In the genomic region with DNA sequence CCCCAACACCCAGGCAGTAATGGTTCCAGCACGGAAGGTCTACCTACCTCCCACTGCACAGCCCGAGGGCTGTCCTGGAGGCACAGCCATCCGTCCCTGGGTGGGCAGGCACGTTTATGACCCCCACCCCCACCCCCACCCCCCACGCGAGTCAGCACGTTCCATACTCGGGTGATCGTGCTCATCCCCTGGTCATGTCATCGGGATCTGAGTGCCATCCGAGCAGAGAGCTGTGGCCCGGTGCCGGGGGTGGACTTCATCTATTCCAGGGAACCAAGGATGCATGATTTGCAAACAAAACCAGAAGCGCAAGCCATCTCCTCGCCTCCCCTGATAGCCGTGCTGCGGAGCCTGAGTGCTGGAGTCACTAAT, we compare ENCODE assay signal across 13 cellular contexts. TPM values are rescaled to one million over a fixed set of nuclear protein-coding genes. Genes with fewer than 3 reads are reported as not detected.
DNase-seq lines count a peak whose midpoint lies in the region; ATAC-seq and TF ChIP-seq lines count a peak whose summit lies in the region.
"Had no signal": no experiment of that assay in that cellular context is flagged by ENCODE, and none has a peak within 500 bp of the region (broad histone marks: within the 10 kb centered on the region; RNA-seq: fewer than 3 reads in every experiment).

No MANE protein-coding gene starts in this region.

- no peaks in the 10 kb centered on the region for H3K36me3 Mint-ChIP-seq in CD4-positive, alpha-beta T cell (ENCODE audit: low read depth)
- no peaks in the 10 kb centered on the region for H3K36me3 Mint-ChIP-seq in CD8-positive, alpha-beta memory T cell

- no peak overlapping the region for H3K9ac ChIP-seq in iPS-20b (ENCODE audit: low read depth, low read length)

- intact Hi-C loops in CD4-positive, alpha-beta T cell (cut with DNase I, micrococcal nuclease) = no loop called here

- CTCF ChIA-PET in CD4-positive, alpha-beta T cell (lab: Charles Lee) = no interaction called here
- CTCF ChIA-PET in CD8-positive, alpha-beta memory T cell (lab: Charles Lee) = interaction anchor here (0.6 to 2.2 kb wide), 4 partner anchors 9 to 91 kb away, joined by 3 to 6 read pairs (median 4); no protein-coding TSS in a partner anchor

- no peak overlapping the region for H3K27ac Mint-ChIP-seq in CD4-positive, alpha-beta T cell
- H3K27ac Mint-ChIP-seq in CD8-positive, alpha-beta memory T cell = peak overlapping the region in 2 of 8 donors; percentile 19 to 43

- peaks cover 36% of the 10 kb centered on the region for H3K4me1 Mint-ChIP-seq in CD4-positive, alpha-beta T cell (ENCODE audit: low read depth)
- H3K4me1 Mint-ChIP-seq in CD8-positive, alpha-beta memory T cell = peaks cover 32 to 52% (median 52%) of the 10 kb centered on the region in 3 donors

- H3K27ac ChIP-seq in CD4-positive, alpha-beta T cell (ENCODE audit: low read depth, low read length) = no peak overlapping the region
- H3K27ac ChIP-seq in CD8-positive, alpha-beta memory T cell (ENCODE audit: low read depth, low read length) = no peak overlapping the region
- H3K27ac ChIP-seq in RWPE2 (ENCODE audit: poor library complexity, severe bottlenecking) (no peak overlapping the region), iPS-20b (ENCODE audit: low read length) (no peak overlapping the region)
- H3K27ac ChIP-seq: esophagus muscularis mucosa had no signal

- peak overlapping the region; percentile 30 for H3K4me3 Mint-ChIP-seq in CD4-positive, alpha-beta T cell
- H3K4me3 Mint-ChIP-seq in CD8-positive, alpha-beta memory T cell = peak overlapping the region; percentile 34 to 78 (median 72)

- DNase-seq in CD4-positive, alpha-beta T cell = peak in 1 of 10 experiments; percentile 27
- no peak for DNase-seq in CD8-positive, alpha-beta memory T cell
- no peak for DNase-seq in RWPE2 (ENCODE audit: low spot score)
- no peak for DNase-seq in UCSD-AML1 (lab: John Stamatoyannopoulos, UW; ENCODE audit: unreplicated experiment)
- DNase-seq in stimulated activated CD4-positive, alpha-beta T cell treated with anti-CD3 and anti-CD28 coated beads, Interleukin-1b, Interleukin-23, amount 100 ng/mL, for 48 hours = no peak
- DNase-seq: mesenchymal stem cell, MM.1S had no signal

- H3K27me3 ChIP-seq in CD4-positive, alpha-beta T cell (ENCODE audit: control insufficient read depth, insufficient read depth, low read length) = peaks cover 81% of the 10 kb centered on the region
- peaks cover 70% of the 10 kb centered on the region for H3K27me3 ChIP-seq in CD8-positive, alpha-beta memory T cell (ENCODE audit: insufficient read depth, low read length, poor library complexity, severe bottlenecking)
- H3K27me3 ChIP-seq in RWPE2 (ENCODE audit: insufficient read depth, poor library complexity, severe bottlenecking) = peaks cover 86% of the 10 kb centered on the region
- peaks cover 94% of the 10 kb centered on the region for H3K27me3 ChIP-seq in iPS-20b (ENCODE audit: insufficient read depth, low read length)

- POLR2A ChIA-PET in CD4-positive, alpha-beta T cell (lab: Charles Lee) = interaction anchor here (0.8 to 3.2 kb wide), 4 partner anchors 9 to 163 kb away, joined by 4 to 18 read pairs (median 5); a partner anchor contains a TSS
- POLR2A ChIA-PET in CD8-positive, alpha-beta memory T cell (lab: Charles Lee) = interaction anchor here (1.2 kb wide), 1 partner anchor 53 kb away, joined by 3 read pairs; a partner anchor contains a TSS

- H3K9me3 ChIP-seq in CD4-positive, alpha-beta T cell (ENCODE audit: control insufficient read depth, low read length) = peaks cover 7% of the 10 kb centered on the region
- H3K9me3 ChIP-seq in CD8-positive, alpha-beta memory T cell (ENCODE audit: low read length) = no peaks in the 10 kb centered on the region
- H3K9me3 ChIP-seq in RWPE2 (ENCODE audit: severe bottlenecking) (peaks cover 5% of the 10 kb centered on the region), iPS-20b (ENCODE audit: insufficient read depth, low read depth, low read length) (no peaks in the 10 kb centered on the region)
- H3K9me3 ChIP-seq: esophagus muscularis mucosa had no signal

- peaks cover 93% of the 10 kb centered on the region for H3K27me3 Mint-ChIP-seq in CD4-positive, alpha-beta T cell
- H3K27me3 Mint-ChIP-seq in CD8-positive, alpha-beta memory T cell = peaks cover 71 to 83% of the 10 kb centered on the region in 2 donors

- no peak overlapping the region for H3K4me3 ChIP-seq in CD8-positive, alpha-beta memory T cell (ENCODE audit: low read length)
- no peak overlapping the region for H3K4me3 ChIP-seq in RWPE2 (ENCODE audit: severe bottlenecking)
- H3K4me3 ChIP-seq in iPS-20b (ENCODE audit: low read length) = peak overlapping the region; percentile 67
- H3K4me3 ChIP-seq: esophagus muscularis mucosa had no signal

- H3K9me3 Mint-ChIP-seq in CD4-positive, alpha-beta T cell = no peaks in the 10 kb centered on the region
- peaks cover 5 to 12% (median 10%) of the 10 kb centered on the region in 5 donors for H3K9me3 Mint-ChIP-seq in CD8-positive, alpha-beta memory T cell

- peak; percentile 15 for ATAC-seq in CD4-positive, alpha-beta T cell (ENCODE audit: poor library complexity)
- peak; percentile 26; the same call in 1 of the 3 replicates for ATAC-seq in RWPE2 (ENCODE audit: low read depth)
- ATAC-seq in HG03159 (IDR thresholded peaks at IDR 0.05; ENCODE audit: unreplicated experiment) = no peak
- no peak for ATAC-seq in HG02642 (IDR thresholded peaks at IDR 0.05; ENCODE audit: poor library complexity, unreplicated experiment)

- no peaks in the 10 kb centered on the region for H3K36me3 ChIP-seq in CD8-positive, alpha-beta memory T cell (ENCODE audit: insufficient read depth, low read length)
- H3K36me3 ChIP-seq in RWPE2 (ENCODE audit: low read depth) (no peaks in the 10 kb centered on the region), iPS-20b (ENCODE audit: insufficient read depth, low read depth, low read length) (no peaks in the 10 kb centered on the region)
- H3K36me3 ChIP-seq: esophagus muscularis mucosa had no signal

- peaks cover 35% of the 10 kb centered on the region for H3K4me1 ChIP-seq in CD8-positive, alpha-beta memory T cell (ENCODE audit: insufficient read depth, low read length)
- peaks cover 9% of the 10 kb centered on the region for H3K4me1 ChIP-seq in RWPE2 (ENCODE audit: insufficient read depth, poor library complexity, severe bottlenecking)
- H3K4me1 ChIP-seq in iPS-20b (ENCODE audit: insufficient read depth, low read length) = peaks cover 35% of the 10 kb centered on the region; the same call in 1 of the 2 replicates

- TF ChIP-seq CTCF in CD4-positive, alpha-beta T cell (IDR thresholded peaks at IDR 0.05) = no peak
- TF ChIP-seq CTCF in RWPE2 (IDR thresholded peaks at IDR 0.05; ENCODE audit: poor library complexity, severe bottlenecking) = no peak

RNA-seq across cellular contexts. Expression of a gene that starts 1.1 kb away (rescaled TPM):
- total RNA-seq in CD4-positive, alpha-beta T cell = not detected
- total RNA-seq in CD8-positive, alpha-beta memory T cell = not detected
- polyA plus RNA-seq in CD8-positive, alpha-beta memory T cell = 0.05 TPM
- total RNA-seq: HT-29, temporal lobe had no signal

RNA-seq across cellular contexts. Expression of a gene that starts 13.3 kb away (rescaled TPM):
- not detected for total RNA-seq in CD4-positive, alpha-beta T cell
- total RNA-seq in CD8-positive, alpha-beta memory T cell = not detected
- polyA plus RNA-seq in CD8-positive, alpha-beta memory T cell = not detected
- total RNA-seq: esophagus muscularis mucosa, HT-29, temporal lobe had no signal

RNA-seq across cellular contexts. Expression of a gene that starts 28.3 kb away (rescaled TPM):
- total RNA-seq in CD4-positive, alpha-beta T cell = not detected
- total RNA-seq in CD8-positive, alpha-beta memory T cell = not detected
- not detected for polyA plus RNA-seq in CD8-positive, alpha-beta memory T cell
- total RNA-seq: esophagus muscularis mucosa, HT-29, temporal lobe had no signal

RNA-seq across cellular contexts. Expression of a gene that starts 43.6 kb away (rescaled TPM):
- not detected for total RNA-seq in CD4-positive, alpha-beta T cell
- not detected for total RNA-seq in CD8-positive, alpha-beta memory T cell
- polyA plus RNA-seq in CD8-positive, alpha-beta memory T cell = not detected
- total RNA-seq: esophagus muscularis mucosa, HT-29, temporal lobe had no signal

RNA-seq across cellular contexts. Expression of a gene that starts 52.5 kb away (rescaled TPM):
- total RNA-seq in CD4-positive, alpha-beta T cell = not detected
- total RNA-seq in CD8-positive, alpha-beta memory T cell = not detected
- polyA plus RNA-seq in CD8-positive, alpha-beta memory T cell = not detected
- total RNA-seq: esophagus muscularis mucosa, HT-29, temporal lobe had no signal

Comparison
In these comparisons a context has a peak if more than half of its experiments do, and no peak if none do; other contexts are left out.
1. ATAC-seq: peak in CD4-positive, alpha-beta T cell (single experiment) and RWPE2 (single experiment); none in HG03159 (single experiment) and HG02642 (single experiment).